Comparison of ENCODE assay signal across 13 cellular contexts in the genomic region with DNA sequence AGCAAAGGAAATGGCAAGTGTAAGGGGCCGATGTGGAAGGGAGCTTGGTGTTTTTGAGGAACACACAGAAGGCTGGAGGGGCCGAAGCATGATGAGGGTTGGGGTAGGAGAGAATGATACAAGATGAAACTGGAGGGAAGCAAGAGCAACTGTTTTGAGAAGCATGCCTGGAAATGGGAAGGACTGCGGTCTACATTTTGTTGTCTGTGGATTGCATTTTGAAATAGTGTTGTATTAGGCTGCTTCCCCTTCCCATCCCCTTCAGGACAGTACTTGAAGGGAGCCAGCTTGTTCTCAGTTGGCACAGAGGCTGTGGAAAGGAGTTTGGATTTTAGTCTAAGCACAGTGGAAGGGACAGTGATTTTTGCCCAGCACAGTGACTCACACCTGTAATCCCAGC. TPM values are rescaled to one million over a fixed set of nuclear protein-coding genes. Genes with fewer than 3 reads are reported as not detected.
A peak's percentile ranks its signal among the peaks of the same experiment; 100 is the strongest.
DNase-seq lines count a peak whose midpoint lies in the region; ATAC-seq and TF ChIP-seq lines count a peak whose summit lies in the region.
"Had no signal": no experiment of that assay in that cellular context is flagged by ENCODE, and none has a peak within 500 bp of the region (broad histone marks: within the 10 kb centered on the region; RNA-seq: fewer than 3 reads in every experiment).

No MANE protein-coding gene starts in this region.

- no peak overlapping the region for H2AFZ ChIP-seq in osteoblast (ENCODE audit: low read length)

- H3K27me3 Mint-ChIP-seq in activated T-helper 17 cell treated with anti-CD3 and anti-CD28 coated beads, Interleukin-2, amount 50 U/mL, for 72 hours: no peaks in the 10 kb centered on the region
- no peaks in the 10 kb centered on the region for H3K27me3 Mint-ChIP-seq in natural killer cell (ENCODE audit: low read depth in 2 of 2)

- no peaks in the 10 kb centered on the region for H3F3A ChIP-seq in DOHH2 (ENCODE audit: control insufficient read depth, insufficient read depth)

- H3K9me3 ChIP-seq in BLaER1 treated with 17β-estradiol and CSF1 and Interleukin-3, amounts not matched to agents 10 nM and 100 nM (replicated peaks in 1 of 11): no peaks in the 10 kb centered on the region
- no peaks in the 10 kb centered on the region for H3K9me3 ChIP-seq in DOHH2 (ENCODE audit: control insufficient read depth, insufficient read depth, low read length)
- no peaks in the 10 kb centered on the region for H3K9me3 ChIP-seq in osteoblast (ENCODE audit: low read depth, low read length)
- H3K9me3 ChIP-seq: psoas muscle had no signal

- H3K27me3 ChIP-seq in BLaER1 treated with 17β-estradiol and CSF1 and Interleukin-3, amounts not matched to agents 10 nM and 100 nM: no peaks in the 10 kb centered on the region
- no peaks in the 10 kb centered on the region for H3K27me3 ChIP-seq in DOHH2 (ENCODE audit: control insufficient read depth, low read length)
- H3K27me3 ChIP-seq in osteoblast (ENCODE audit: insufficient read depth, low read length): no peaks in the 10 kb centered on the region

- H3K9ac ChIP-seq in BLaER1 treated with 17β-estradiol and CSF1 and Interleukin-3, amounts not matched to agents 10 nM and 100 nM: peak overlapping the region in 4 of 11 experiments; percentile 49 to 98 (median 98); a peak in 8 of 22 replicates

- intact Hi-C loops in natural killer cell (cut with micrococcal nuclease): no loop called here

- H3K4me1 ChIP-seq in BLaER1 treated with 17β-estradiol and CSF1 and Interleukin-3, amounts not matched to agents 10 nM and 100 nM: peaks cover 51 to 65% (median 63%) of the 10 kb centered on the region in 10 experiments
- H3K4me1 ChIP-seq in DOHH2 (ENCODE audit: control insufficient read depth, low read length) (peaks cover 22% of the 10 kb centered on the region), osteoblast (ENCODE audit: insufficient read depth, low read length) (peaks cover 15% of the 10 kb centered on the region)

- peak overlapping the region in 6 of 11 experiments; percentile 2 to 99 (median 98); a peak in 11 of 22 replicates for H3K27ac ChIP-seq in BLaER1 treated with 17β-estradiol and CSF1 and Interleukin-3, amounts not matched to agents 10 nM and 100 nM
- H3K27ac ChIP-seq in DOHH2 (ENCODE audit: low read depth, low read length) (no peak overlapping the region), osteoblast (ENCODE audit: low read depth, low read length) (no peak overlapping the region)
- H3K27ac ChIP-seq: psoas muscle had no signal

- no peak for TF ChIP-seq CTCF in DOHH2 (IDR thresholded peaks at IDR 0.05; ENCODE audit: low read depth, low read length, poor library complexity, severe bottlenecking)
- TF ChIP-seq CTCF in natural killer cell (IDR thresholded peaks at IDR 0.05): no peak
- TF ChIP-seq CTCF in osteoblast (IDR thresholded peaks at IDR 0.05; ENCODE audit: extremely low read depth, low read depth, low read length): no peak

- peak overlapping the region; percentile 94 for H3K27ac Mint-ChIP-seq in activated T-helper 17 cell treated with anti-CD3 and anti-CD28 coated beads, Interleukin-2, amount 50 U/mL, for 72 hours
- peak overlapping the region in 1 of 2 donors; percentile 99 for H3K27ac Mint-ChIP-seq in natural killer cell

- peaks cover 42% of the 10 kb centered on the region for H3K36me3 Mint-ChIP-seq in activated T-helper 17 cell treated with anti-CD3 and anti-CD28 coated beads, Interleukin-2, amount 50 U/mL, for 72 hours (ENCODE audit: low read depth)
- H3K36me3 Mint-ChIP-seq in natural killer cell: no peaks in the 10 kb centered on the region

- H3K4me2 ChIP-seq in BLaER1 treated with 17β-estradiol and CSF1 and Interleukin-3, amounts not matched to agents 10 nM and 100 nM: peak overlapping the region; percentile 86 to 98 (median 93); a peak in 20 of 22 replicates
- peak overlapping the region; percentile 94; the same call in 1 of the 2 replicates for H3K4me2 ChIP-seq in DOHH2 (ENCODE audit: low read length)
- H3K4me2 ChIP-seq in osteoblast (ENCODE audit: insufficient read depth, low read length): no peak overlapping the region

- peaks cover 11 to 51% (median 25%) of the 10 kb centered on the region in 11 experiments for H3K36me3 ChIP-seq in BLaER1 treated with 17β-estradiol and CSF1 and Interleukin-3, amounts not matched to agents 10 nM and 100 nM
- peaks cover 41% of the 10 kb centered on the region for H3K36me3 ChIP-seq in DOHH2 (ENCODE audit: control insufficient read depth, low read length)
- no peaks in the 10 kb centered on the region for H3K36me3 ChIP-seq in osteoblast (ENCODE audit: insufficient read depth, low read length)

- H4K20me1 ChIP-seq in BLaER1 treated with 17β-estradiol and CSF1 and Interleukin-3, amounts not matched to agents 10 nM and 100 nM: peaks cover 4 to 59% (median 41%) of the 10 kb centered on the region in 11 experiments; a peak in 19 of 22 replicates
- peaks cover 20% of the 10 kb centered on the region for H4K20me1 ChIP-seq in DOHH2 (ENCODE audit: control insufficient read depth, insufficient read depth, low read depth, low read length)
- peaks cover 34% of the 10 kb centered on the region for H4K20me1 ChIP-seq in osteoblast (ENCODE audit: insufficient read depth, low read length)

- H3K9me2 ChIP-seq in DOHH2 (replicated peaks; ENCODE audit: control insufficient read depth, low read length): no peaks in the 10 kb centered on the region

- ATAC-seq in activated T-helper 17 cell treated with anti-CD3 and anti-CD28 coated beads, Interleukin-2, amount 50 U/mL, for 72 hours (replicated peaks): no peak
- ATAC-seq in natural killer cell: no peak
- ATAC-seq in GM21390 (IDR thresholded peaks at IDR 0.05; ENCODE audit: unreplicated experiment): no peak
- ATAC-seq: psoas muscle had no signal

- no peaks in the 10 kb centered on the region for H3K9me3 Mint-ChIP-seq in activated T-helper 17 cell treated with anti-CD3 and anti-CD28 coated beads, Interleukin-2, amount 50 U/mL, for 72 hours
- H3K9me3 Mint-ChIP-seq in natural killer cell: no peaks in the 10 kb centered on the region

- H3K79me2 ChIP-seq in DOHH2 (ENCODE audit: control insufficient read depth, low read length) (peaks cover 73% of the 10 kb centered on the region), osteoblast (ENCODE audit: insufficient read depth, low read length) (peaks cover 70% of the 10 kb centered on the region)

- H3K4me3 Mint-ChIP-seq in activated T-helper 17 cell treated with anti-CD3 and anti-CD28 coated beads, Interleukin-2, amount 50 U/mL, for 72 hours: peak overlapping the region; percentile 75
- peak overlapping the region; percentile 13 for H3K4me3 Mint-ChIP-seq in natural killer cell

- DNase-seq in natural killer cell (no peak), NCI-H2081 treated with DMSO at 0.1 percent for 48 hours (lab: John Stamatoyannopoulos, UW) (no peak), osteoblast (ENCODE audit: insufficient read length, low spot score, missing footprints) (no peak), NCI-H187 (lab: John Stamatoyannopoulos, UW) (no peak)
- DNase-seq: psoas muscle; RPMI8226; stimulated activated CD4-positive, alpha-beta T cell treated with anti-CD3 and anti-CD28 coated beads, Interleukin-4, amount 100 ng/mL, for 24 hours had no signal

- peaks cover 29% of the 10 kb centered on the region for H3K4me1 Mint-ChIP-seq in activated T-helper 17 cell treated with anti-CD3 and anti-CD28 coated beads, Interleukin-2, amount 50 U/mL, for 72 hours
- H3K4me1 Mint-ChIP-seq in natural killer cell: peaks cover 33 to 48% of the 10 kb centered on the region in 2 donors

- H3K4me3 ChIP-seq in BLaER1 treated with 17β-estradiol and CSF1 and Interleukin-3, amounts not matched to agents 10 nM and 100 nM: peak overlapping the region in 4 of 10 experiments; percentile 76 to 86 (median 84); a peak in 7 of 20 replicates
- H3K4me3 ChIP-seq in DOHH2 (ENCODE audit: low read length) (no peak overlapping the region), osteoblast (ENCODE audit: insufficient read depth, low read length) (no peak overlapping the region)

RNA-seq across cellular contexts. Expression of a gene that starts 2.2 kb away (rescaled TPM):
- 10 to 100 TPM; 47.0 to 47.4 TPM for total RNA-seq in activated T-helper 17 cell treated with anti-CD3 and anti-CD28 coated beads, Interleukin-2, amount 50 U/mL, for 72 hours
- 10 to 100 TPM; 35.8 to 42.8 (median 41.2) TPM for total RNA-seq in natural killer cell
- 46.9 and 48.1 TPM in 2 replicates for total RNA-seq in osteoblast

RNA-seq across cellular contexts. Expression of a gene that starts 59.7 kb away (rescaled TPM):
- under 1 TPM; 0.13 to 0.15 TPM for total RNA-seq in activated T-helper 17 cell treated with anti-CD3 and anti-CD28 coated beads, Interleukin-2, amount 50 U/mL, for 72 hours
- 10 to 100 TPM in 2 of 3 donors, 1 to 10 TPM in 1; 6.3 to 31.6 (median 12.4) TPM for total RNA-seq in natural killer cell
- 0.36 TPM in 1 of 2 replicates, not detected in the other for total RNA-seq in osteoblast
- total RNA-seq: endothelial cell of umbilical vein, lung microvascular endothelial cell had no signal

Comparison
In these comparisons a context has a peak if more than half of its experiments do, and no peak if none do; other contexts are left out.
1. H3K27ac ChIP-seq: peak in BLaER1 treated with 17β-estradiol and CSF1 and Interleukin-3, amounts not matched to agents 10 nM and 100 nM (6 of 11); none in DOHH2 (single experiment) and osteoblast (single experiment).